In genomic region chr2:207662203-207662602, GRCh38 we compare ENCODE assay signal across 9 cellular contexts. TPM values are rescaled to one million over a fixed set of nuclear protein-coding genes. Genes with fewer than 3 reads are reported as not detected.
DNase-seq lines count a peak whose midpoint lies in the region; ATAC-seq lines count a peak whose summit lies in the region.
"Had no signal": no experiment of that assay in that cellular context is flagged by ENCODE, and none has a peak within 500 bp of the region (broad histone marks: within the 10 kb centered on the region; RNA-seq: fewer than 3 reads in every experiment).

No MANE protein-coding gene starts in this region.

- H3K4me3 Mint-ChIP-seq in activated T-cell treated with anti-CD3 and anti-CD28 coated beads, Interleukin-2, amount 50 U/mL, for 4 hours = no peak overlapping the region
- H3K4me3 Mint-ChIP-seq in IgD-negative memory B cell = peak overlapping the region; percentile 69 to 92 (median 83)
- H3K4me3 Mint-ChIP-seq in stimulated activated effector memory CD8-positive, alpha-beta T cell treated with anti-CD3 and anti-CD28 coated beads, Interleukin-12 subunit alpha, Interleukin-12 subunit beta, amount 100 ng/mL, for 72 hours = no peak overlapping the region
- H3K4me3 Mint-ChIP-seq in activated CD8-positive, alpha-beta memory T cell treated with anti-CD3 and anti-CD28 coated beads, Interleukin-2, amount 10 ng/mL, durations not matched to agents 7 days and 5 days = no peak overlapping the region

- H3K36me3 Mint-ChIP-seq in activated T-cell treated with anti-CD3 and anti-CD28 coated beads, Interleukin-2, amount 50 U/mL, for 4 hours (ENCODE audit: insufficient read depth) = no peaks in the 10 kb centered on the region
- no peaks in the 10 kb centered on the region for H3K36me3 Mint-ChIP-seq in IgD-negative memory B cell
- H3K36me3 Mint-ChIP-seq in stimulated activated effector memory CD8-positive, alpha-beta T cell treated with anti-CD3 and anti-CD28 coated beads, Interleukin-12 subunit alpha, Interleukin-12 subunit beta, amount 100 ng/mL, for 72 hours = no peaks in the 10 kb centered on the region
- H3K36me3 Mint-ChIP-seq in activated CD8-positive, alpha-beta memory T cell treated with anti-CD3 and anti-CD28 coated beads, Interleukin-2, amount 10 ng/mL, durations not matched to agents 7 days and 5 days = no peaks in the 10 kb centered on the region

- peak; percentile 37 to 48 for ATAC-seq in activated T-cell treated with anti-CD3 and anti-CD28 coated beads, Interleukin-2, amount 50 U/mL, for 4 hours
- ATAC-seq in HG02588 (IDR thresholded peaks at IDR 0.05; ENCODE audit: unreplicated experiment) = peak; percentile 96
- ATAC-seq in stimulated activated effector memory CD8-positive, alpha-beta T cell treated with anti-CD3 and anti-CD28 coated beads, Interleukin-12 subunit alpha, Interleukin-12 subunit beta, amount 100 ng/mL, for 72 hours = peak; percentile 80
- no peak for ATAC-seq in activated CD8-positive, alpha-beta memory T cell treated with anti-CD3 and anti-CD28 coated beads, Interleukin-2, amount 10 ng/mL, durations not matched to agents 7 days and 5 days

- no peaks in the 10 kb centered on the region for H3K27me3 Mint-ChIP-seq in activated T-cell treated with anti-CD3 and anti-CD28 coated beads, Interleukin-2, amount 50 U/mL, for 4 hours (ENCODE audit: low read depth)
- H3K27me3 Mint-ChIP-seq in IgD-negative memory B cell = no peaks in the 10 kb centered on the region
- H3K27me3 Mint-ChIP-seq in activated CD8-positive, alpha-beta memory T cell treated with anti-CD3 and anti-CD28 coated beads, Interleukin-2, amount 10 ng/mL, durations not matched to agents 7 days and 5 days = peaks cover 2% of the 10 kb centered on the region

- CTCF ChIA-PET in activated CD8-positive, alpha-beta memory T cell treated with anti-CD3 and anti-CD28 coated beads, Interleukin-2, amount 10 ng/mL, durations not matched to agents 7 days and 5 days (lab: Charles Lee) = no interaction called here

- no peak for DNase-seq in activated T-cell treated with anti-CD3 and anti-CD28 coated beads, Interleukin-2, amount 50 U/mL, for 4 hours
- no peak for DNase-seq in activated T-cell treated with anti-CD3 and anti-CD28 coated beads, Interleukin-2, amount 50 U/mL, for 1 hour
- DNase-seq in stimulated activated effector memory CD8-positive, alpha-beta T cell treated with anti-CD3 and anti-CD28 coated beads, Interleukin-12 subunit alpha, Interleukin-12 subunit beta, amount 100 ng/mL, for 72 hours (ENCODE audit: low spot score in 2 of 2) = no peak
- DNase-seq in activated CD8-positive, alpha-beta memory T cell treated with anti-CD3 and anti-CD28 coated beads, Interleukin-2, amount 10 ng/mL, durations not matched to agents 7 days and 5 days = no peak
- DNase-seq in Kasumi-1 (lab: John Stamatoyannopoulos, UW) = no peak
- no peak for DNase-seq in activated CD8-positive, alpha-beta memory T cell treated with anti-CD3 and anti-CD28 coated beads for 24 hours
- DNase-seq: hypothalamus had no signal

- H3K27ac Mint-ChIP-seq in IgD-negative memory B cell = peak overlapping the region; percentile 92 to 99 (median 96)
- H3K27ac Mint-ChIP-seq in stimulated activated effector memory CD8-positive, alpha-beta T cell treated with anti-CD3 and anti-CD28 coated beads, Interleukin-12 subunit alpha, Interleukin-12 subunit beta, amount 100 ng/mL, for 72 hours = peak overlapping the region; percentile 54
- H3K27ac Mint-ChIP-seq in activated CD8-positive, alpha-beta memory T cell treated with anti-CD3 and anti-CD28 coated beads, Interleukin-2, amount 10 ng/mL, durations not matched to agents 7 days and 5 days = no peak overlapping the region

- no peaks in the 10 kb centered on the region for H3K9me3 Mint-ChIP-seq in activated T-cell treated with anti-CD3 and anti-CD28 coated beads, Interleukin-2, amount 50 U/mL, for 4 hours
- H3K9me3 Mint-ChIP-seq in IgD-negative memory B cell = no peaks in the 10 kb centered on the region
- H3K9me3 Mint-ChIP-seq in stimulated activated effector memory CD8-positive, alpha-beta T cell treated with anti-CD3 and anti-CD28 coated beads, Interleukin-12 subunit alpha, Interleukin-12 subunit beta, amount 100 ng/mL, for 72 hours = no peaks in the 10 kb centered on the region
- H3K9me3 Mint-ChIP-seq in activated CD8-positive, alpha-beta memory T cell treated with anti-CD3 and anti-CD28 coated beads, Interleukin-2, amount 10 ng/mL, durations not matched to agents 7 days and 5 days (ENCODE audit: low read depth) = no peaks in the 10 kb centered on the region

- H3K4me1 Mint-ChIP-seq in activated T-cell treated with anti-CD3 and anti-CD28 coated beads, Interleukin-2, amount 50 U/mL, for 4 hours (ENCODE audit: low read depth) = peaks cover 2% of the 10 kb centered on the region
- H3K4me1 Mint-ChIP-seq in IgD-negative memory B cell = peaks cover 27 to 41% (median 35%) of the 10 kb centered on the region in 3 donors
- no peaks in the 10 kb centered on the region for H3K4me1 Mint-ChIP-seq in stimulated activated effector memory CD8-positive, alpha-beta T cell treated with anti-CD3 and anti-CD28 coated beads, Interleukin-12 subunit alpha, Interleukin-12 subunit beta, amount 100 ng/mL, for 72 hours
- no peaks in the 10 kb centered on the region for H3K4me1 Mint-ChIP-seq in activated CD8-positive, alpha-beta memory T cell treated with anti-CD3 and anti-CD28 coated beads, Interleukin-2, amount 10 ng/mL, durations not matched to agents 7 days and 5 days

RNA-seq across cellular contexts. Expression of gene METTL21A, which starts 37.0 kb away (rescaled TPM):
- 10 to 100 TPM; 29.2 to 44.7 (median 35.8) TPM for total RNA-seq in activated T-cell treated with anti-CD3 and anti-CD28 coated beads, Interleukin-2, amount 50 U/mL, for 4 hours
- 56.9 TPM for polyA plus RNA-seq in IgD-negative memory B cell
- 10 to 100 TPM; 16.4 to 21.1 TPM for total RNA-seq in activated CD8-positive, alpha-beta memory T cell treated with anti-CD3 and anti-CD28 coated beads, Interleukin-2, amount 10 ng/mL, durations not matched to agents 7 days and 5 days

RNA-seq across cellular contexts. Expression of gene CCNYL1, which starts 49.2 kb away (rescaled TPM):
- 10 to 100 TPM in 1 of 3 donors, 1 to 10 TPM in 2; 6.3 to 10.3 (median 6.7) TPM for total RNA-seq in activated T-cell treated with anti-CD3 and anti-CD28 coated beads, Interleukin-2, amount 50 U/mL, for 4 hours
- polyA plus RNA-seq in IgD-negative memory B cell = 2.4 TPM
- total RNA-seq in activated CD8-positive, alpha-beta memory T cell treated with anti-CD3 and anti-CD28 coated beads, Interleukin-2, amount 10 ng/mL, durations not matched to agents 7 days and 5 days = 1 to 10 TPM; 5.8 to 5.9 TPM

Comparison
In these comparisons a context has a peak if more than half of its experiments do, and no peak if none do; other contexts are left out.
1. H3K4me3 Mint-ChIP-seq: peak in IgD-negative memory B cell (4 of 4); none in activated T-cell treated with anti-CD3 and anti-CD28 coated beads, Interleukin-2, amount 50 U/mL, for 4 hours (single experiment), stimulated activated effector memory CD8-positive, alpha-beta T cell treated with anti-CD3 and anti-CD28 coated beads, Interleukin-12 subunit alpha, Interleukin-12 subunit beta, amount 100 ng/mL, for 72 hours (single experiment) and activated CD8-positive, alpha-beta memory T cell treated with anti-CD3 and anti-CD28 coated beads, Interleukin-2, amount 10 ng/mL, durations not matched to agents 7 days and 5 days (single experiment).